Comparison of ENCODE assay signal across 23 cellular contexts in the genomic region with DNA sequence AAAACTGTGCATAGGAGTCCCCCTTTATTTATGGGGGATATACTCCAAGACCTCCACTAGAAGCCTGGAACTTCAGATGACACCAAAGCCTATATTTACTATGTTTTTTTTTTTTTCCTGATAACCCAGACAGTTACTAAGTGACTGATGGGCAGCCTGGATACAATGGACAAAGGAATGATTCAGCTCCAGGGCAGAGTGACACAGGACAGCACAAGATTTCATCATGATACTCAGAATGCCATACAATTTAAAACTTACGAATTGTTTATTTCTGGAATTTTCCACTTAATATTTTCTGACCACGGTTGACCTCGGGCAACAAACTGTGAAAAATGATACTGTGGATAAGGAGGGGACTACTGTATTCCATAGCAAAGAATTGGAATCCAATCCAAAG.
A peak's percentile ranks its signal among the peaks of the same experiment; 100 is the strongest.
DNase-seq lines count a peak whose midpoint lies in the region; ATAC-seq and TF ChIP-seq lines count a peak whose summit lies in the region.
"Had no signal": no experiment of that assay in that cellular context is flagged by ENCODE, and none has a peak within 500 bp of the region (broad histone marks: within the 10 kb centered on the region; RNA-seq: fewer than 3 reads in every experiment).

No MANE protein-coding gene starts in this region.

- no peak overlapping the region for H2BK12ac ChIP-seq in mesenchymal stem cell (ENCODE audit: low read length in 2 of 2)

- H4K8ac ChIP-seq in mesenchymal stem cell (ENCODE audit: low read length) = no peak overlapping the region

- H4K20me1 ChIP-seq in PC-3 (ENCODE audit: low read length) = no peaks in the 10 kb centered on the region

- POLR2A ChIA-PET in PC-3 (lab: Charles Lee; ENCODE audit: unreplicated experiment) = no interaction called here

- H3K4me2 ChIP-seq in PC-3 (ENCODE audit: low read length) (no peak overlapping the region), mesenchymal stem cell (ENCODE audit: low read length, poor library complexity, severe bottlenecking) (no peak overlapping the region)

- CTCF ChIA-PET in PC-3 (lab: Charles Lee) = interaction anchor here (0.5 kb wide), 1 partner anchor 1119 kb away, joined by 3 read pairs; no protein-coding TSS in a partner anchor

- H3K9ac ChIP-seq in PC-3 (ENCODE audit: low read length) = no peak overlapping the region
- H3K9ac ChIP-seq in mesenchymal stem cell (ENCODE audit: low read length) = no peak overlapping the region

- H3K27me3 ChIP-seq in PC-3 (ENCODE audit: low read length) (no peaks in the 10 kb centered on the region), mesenchymal stem cell (ENCODE audit: control insufficient read depth in 1 of 2, insufficient read depth in 1 of 2, low read length in 2 of 2) (no peaks in the 10 kb centered on the region), testis (no peaks in the 10 kb centered on the region), psoas muscle (ENCODE audit: insufficient read depth in 3 of 3, low read length in 2 of 3) (no peaks in the 10 kb centered on the region), vagina (no peaks in the 10 kb centered on the region)
- H3K27me3 ChIP-seq: body of pancreas, esophagus muscularis mucosa, gastroesophageal sphincter, SJCRH30 had no signal

- no peaks in the 10 kb centered on the region; the same call in 1 of the 2 replicates for H3K9me3 ChIP-seq in PC-3 (ENCODE audit: low read length)
- H3K9me3 ChIP-seq in mesenchymal stem cell (ENCODE audit: control insufficient read depth, low read length) = no peaks in the 10 kb centered on the region
- no peaks in the 10 kb centered on the region for H3K9me3 ChIP-seq in testis
- no peaks in the 10 kb centered on the region for H3K9me3 ChIP-seq in psoas muscle
- no peaks in the 10 kb centered on the region for H3K9me3 ChIP-seq in vagina
- H3K9me3 ChIP-seq: body of pancreas, esophagus muscularis mucosa, gastroesophageal sphincter, SJCRH30, thoracic aorta had no signal

- no peak overlapping the region for H3K14ac ChIP-seq in mesenchymal stem cell (ENCODE audit: low read length in 2 of 2)

- H3K4me1 ChIP-seq in PC-3 (ENCODE audit: insufficient read depth, low read length) (no peaks in the 10 kb centered on the region), mesenchymal stem cell (ENCODE audit: control insufficient read depth, insufficient read depth, low read depth, low read length) (no peaks in the 10 kb centered on the region), testis (no peaks in the 10 kb centered on the region), psoas muscle (no peaks in the 10 kb centered on the region), vagina (no peaks in the 10 kb centered on the region)
- H3K4me1 ChIP-seq: body of pancreas, esophagus muscularis mucosa, gastroesophageal sphincter, SJCRH30 had no signal

- no peak for TF ChIP-seq POLR2A in testis (IDR thresholded peaks at IDR 0.05)
- TF ChIP-seq POLR2A in vagina (IDR thresholded peaks at IDR 0.05) = no peak

- H2AK5ac ChIP-seq in mesenchymal stem cell (ENCODE audit: low read length, severe bottlenecking) = no peak overlapping the region

- H3K36me3 ChIP-seq in PC-3 (ENCODE audit: low read depth, low read length) (no peaks in the 10 kb centered on the region), mesenchymal stem cell (ENCODE audit: control insufficient read depth in 1 of 2, insufficient read depth in 2 of 2, low read depth in 1 of 2, low read length in 2 of 2) (no peaks in the 10 kb centered on the region), testis (ENCODE audit: low read depth, missing control alignments) (no peaks in the 10 kb centered on the region), psoas muscle (ENCODE audit: insufficient read depth in 1 of 2, low read depth in 1 of 2) (no peaks in the 10 kb centered on the region), vagina (no peaks in the 10 kb centered on the region)
- H3K36me3 ChIP-seq: esophagus muscularis mucosa, gastroesophageal sphincter, SJCRH30, thoracic aorta had no signal

- intact Hi-C loops in PC-3 (cut with micrococcal nuclease) (no loop called here), testis (cut with DNase I; ENCODE audit: low total_unique reads) (no loop called here), psoas muscle (cut with DNase I) (no loop called here), vagina (cut with DNase I) (no loop called here)

- H4K91ac ChIP-seq in mesenchymal stem cell (ENCODE audit: low read length) = no peak overlapping the region

- H2BK15ac ChIP-seq in mesenchymal stem cell (ENCODE audit: low read depth, poor library complexity, severe bottlenecking) = no peak overlapping the region

- DNase-seq in PC-3 = no peak
- peak in 15 of 61 donors; percentile 3 to 51 (median 18) for DNase-seq in caudate nucleus (lab: John Stamatoyannopoulos, UW)
- peak; percentile 28 for DNase-seq in mesenchymal stem cell
- DNase-seq in testis = peak; percentile 67
- DNase-seq in psoas muscle = no peak
- no peak for DNase-seq in vagina (ENCODE audit: extremely low spot score in 2 of 2)
- no peak for DNase-seq in SIG-M5 (lab: John Stamatoyannopoulos, UW)
- DNase-seq: activated B cell treated with CpG ODN at 0.5 μM for 24 hours; activated CD4-positive, alpha-beta memory T cell treated with anti-CD3 and anti-CD28 coated beads for 36 hours; activated effector memory CD4-positive, alpha-beta T cell treated with Interleukin-2 at 50 U/mL for 16 hours; body of pancreas; CD8-positive, alpha-beta memory T cell; effector memory CD8-positive, alpha-beta T cell; IMR-90; NCI-H1105; NCI-H2081 treated with DMSO at 0.1 percent for 48 hours; NCI-H446 treated with DMSO at 0.1 percent for 48 hours had no signal

- H2AFZ ChIP-seq in PC-3 (ENCODE audit: low read length) = no peak overlapping the region
- H2AFZ ChIP-seq in mesenchymal stem cell (ENCODE audit: low read depth, low read length) = no peak overlapping the region

- H2BK120ac ChIP-seq in mesenchymal stem cell (ENCODE audit: low read depth, low read length) = no peak overlapping the region

- H3K4ac ChIP-seq in mesenchymal stem cell (ENCODE audit: low read depth in 1 of 2, low read length in 2 of 2) = no peak overlapping the region

- no peaks in the 10 kb centered on the region for H3K9me2 ChIP-seq in PC-3 (replicated peaks; ENCODE audit: low read length)

- no peak overlapping the region for H2BK5ac ChIP-seq in mesenchymal stem cell (ENCODE audit: low read depth, low read length, poor library complexity, severe bottlenecking)

- ATAC-seq in PC-3 (peak; percentile 74), psoas muscle (no peak)
- ATAC-seq: body of pancreas; effector memory CD8-positive, alpha-beta T cell; gastroesophageal sphincter; Panc1; stimulated activated effector memory CD8-positive, alpha-beta T cell treated with anti-CD3 and anti-CD28 coated beads, Interleukin-12 subunit alpha, Interleukin-12 subunit beta, amount 100 ng/mL, for 72 hours had no signal

- no peaks in the 10 kb centered on the region for H3F3A ChIP-seq in PC-3 (ENCODE audit: low read length, unreplicated experiment)

- no peak overlapping the region for H3K27ac ChIP-seq in PC-3 (ENCODE audit: low read length)
- H3K27ac ChIP-seq in caudate nucleus (ENCODE audit: low read depth, low read length) = peak overlapping the region; percentile 79
- H3K27ac ChIP-seq in mesenchymal stem cell (ENCODE audit: low read length, poor library complexity, severe bottlenecking) = no peak overlapping the region
- H3K27ac ChIP-seq in testis = no peak overlapping the region
- no peak overlapping the region for H3K27ac ChIP-seq in psoas muscle
- no peak overlapping the region for H3K27ac ChIP-seq in vagina
- H3K27ac ChIP-seq: body of pancreas, esophagus muscularis mucosa, gastroesophageal sphincter, SJCRH30, thoracic aorta had no signal

- H3K4me3 ChIP-seq in PC-3 (ENCODE audit: low read length) (no peak overlapping the region), mesenchymal stem cell (ENCODE audit: insufficient read depth in 1 of 2, low read depth in 1 of 2, low read length in 2 of 2) (no peak overlapping the region), testis (no peak overlapping the region), psoas muscle (no peak overlapping the region), vagina (no peak overlapping the region)
- H3K4me3 ChIP-seq: body of pancreas, esophagus muscularis mucosa, gastroesophageal sphincter, SJCRH30, thoracic aorta had no signal

- TF ChIP-seq CTCF in PC-3 (conservative IDR thresholded peaks at IDR 0.05; ENCODE audit: low read depth, low read length) (no peak), testis (IDR thresholded peaks at IDR 0.05) (no peak), psoas muscle (IDR thresholded peaks at IDR 0.05) (no peak), vagina (IDR thresholded peaks at IDR 0.05) (no peak)

- 40% methylated on average over 2 of the region's 3 CpGs for WGBS in mesenchymal stem cell
- WGBS in testis, 2 donors = 60 to 72% methylated on average over 3 of the region's 3 CpGs
- 44 to 51% (median 45%) methylated on average over 3 of the region's 3 CpGs for WGBS in psoas muscle, 3 donors

- H3K23ac ChIP-seq in mesenchymal stem cell (ENCODE audit: low read length in 2 of 2) = no peak overlapping the region

- no peaks in the 10 kb centered on the region for H3K79me2 ChIP-seq in PC-3 (ENCODE audit: low read length)

- no TSS peak for BruUV-seq in PC-3 (replicated peaks; lab: Mats Ljungman, UMichigan)

- no peak overlapping the region for H3K18ac ChIP-seq in mesenchymal stem cell (ENCODE audit: low read depth in 1 of 2, low read length in 2 of 2)

- H3K79me1 ChIP-seq in mesenchymal stem cell (replicated peaks; ENCODE audit: low read length, poor library complexity, severe bottlenecking) = no peaks in the 10 kb centered on the region

Comparison
In these comparisons a context has a peak if more than half of its experiments do, and no peak if none do; other contexts are left out.
1. DNase-seq: peak in mesenchymal stem cell (single experiment) and testis (single experiment); none in PC-3 (single experiment), psoas muscle (0 of 2), vagina (0 of 2) and SIG-M5 (single experiment).